ENCODE assay signal across 25 cellular contexts in the genomic region with DNA sequence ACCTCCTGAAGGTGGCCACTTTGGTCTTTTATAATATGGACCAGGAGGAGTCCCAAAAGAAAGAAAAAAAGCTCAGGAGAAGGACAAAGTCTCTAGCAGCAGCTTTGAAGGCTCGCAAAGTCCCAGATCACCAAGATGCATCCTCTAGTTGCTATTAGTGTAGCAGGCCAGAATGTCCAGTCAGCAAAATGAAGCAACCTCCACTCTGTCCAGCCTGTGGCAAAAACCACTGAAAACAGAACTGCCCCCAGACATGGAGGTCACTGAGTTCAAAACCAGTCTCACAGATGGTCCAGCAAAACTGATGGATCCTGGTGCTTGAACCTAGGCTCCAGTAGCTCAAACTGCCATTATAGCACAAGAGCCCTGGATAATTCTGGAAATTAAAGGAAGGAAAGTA. TPM values are rescaled to one million over a fixed set of nuclear protein-coding genes. Genes with fewer than 3 reads are reported as not detected.
DNase-seq lines count a peak whose midpoint lies in the region; ATAC-seq and TF ChIP-seq lines count a peak whose summit lies in the region.
"Had no signal": no experiment of that assay in that cellular context is flagged by ENCODE, and none has a peak within 500 bp of the region (broad histone marks: within the 10 kb centered on the region; RNA-seq: fewer than 3 reads in every experiment).

No MANE protein-coding gene starts in this region.

- DNase-seq in left ventricle myocardium superior (no peak), right cardiac atrium (no peak), RPMI8226 (peak; percentile 76), right lobe of liver (no peak), ascending aorta (ENCODE audit: low spot score in 2 of 2) (no peak)
- DNase-seq: Caco-2; CD8-positive, alpha-beta T cell; H9; NCI-H1092 treated with DMSO at 0.1 percent for 48 hours; NCI-H1436; NCI-H187; NCI-H2081 treated with DMSO at 0.1 percent for 48 hours; NCI-H2171; NCI-H226; NCI-H510A; NCI-H69 had no signal

- no peaks in the 10 kb centered on the region for H3K4me1 ChIP-seq in right cardiac atrium (ENCODE audit: control insufficient read depth, insufficient read depth, low read length)
- no peaks in the 10 kb centered on the region for H3K4me1 ChIP-seq in right lobe of liver
- H3K4me1 ChIP-seq in ascending aorta, result no peaks in the 10 kb centered on the region
- H3K4me1 ChIP-seq: Caco-2, SJSA1 had no signal

- 81% methylated on average over 1 of the region's 1 CpG for WGBS in right cardiac atrium
- WGBS in right lobe of liver (ENCODE audit: insufficient coverage, low coverage, low lambda C conversion rate, missing lambda C conversion rate), result no CpG with 5 or more reads among the region's 1 CpG

- H3K27ac ChIP-seq in right cardiac atrium (ENCODE audit: low read length), result no peak overlapping the region
- H3K27ac ChIP-seq in right lobe of liver, result no peak overlapping the region
- H3K27ac ChIP-seq in ascending aorta, result no peak overlapping the region
- H3K27ac ChIP-seq: KMS-11, SJSA1 had no signal

- intact Hi-C loops in left ventricle myocardium superior (cut with micrococcal nuclease), result no loop called here
- intact Hi-C loops in right cardiac atrium (cut with DNase I), result loop anchor here in 1 of 4 donors (10.0 kb wide), 1 partner anchor 198 kb away; a partner anchor contains a TSS
- intact Hi-C loops in right lobe of liver (cut with DNase I), result no loop called here
- intact Hi-C loops in ascending aorta (cut with DNase I), result no loop called here

- TF ChIP-seq CTCF in right lobe of liver (IDR thresholded peaks at IDR 0.05) (no peak), ascending aorta (IDR thresholded peaks at IDR 0.05) (no peak)

- H3K36me3 ChIP-seq in right lobe of liver, result no peaks in the 10 kb centered on the region
- no peaks in the 10 kb centered on the region for H3K36me3 ChIP-seq in ascending aorta
- H3K36me3 ChIP-seq: SJSA1 had no signal

- TF ChIP-seq POLR2A in right lobe of liver (IDR thresholded peaks at IDR 0.05), result no peak

- H3K4me3 ChIP-seq in right cardiac atrium (ENCODE audit: low read length) (no peak overlapping the region), right lobe of liver (no peak overlapping the region), ascending aorta (no peak overlapping the region)
- H3K4me3 ChIP-seq: GM12878, GM23338, SJSA1 had no signal

- H3K27me3 ChIP-seq in right cardiac atrium (ENCODE audit: control insufficient read depth, insufficient read depth) (no peaks in the 10 kb centered on the region), right lobe of liver (no peaks in the 10 kb centered on the region), ascending aorta (no peaks in the 10 kb centered on the region)
- H3K27me3 ChIP-seq: SJSA1 had no signal

- peak; percentile 49 for ATAC-seq in left ventricle myocardium superior
- no peak for ATAC-seq in right cardiac atrium
- ATAC-seq in right lobe of liver, result peak; percentile 37 to 71 (median 42)
- ATAC-seq in HG03025 (IDR thresholded peaks at IDR 0.05; ENCODE audit: low FRiP score, unreplicated experiment), result no peak
- no peak for ATAC-seq in HG03457 (IDR thresholded peaks at IDR 0.05; ENCODE audit: unreplicated experiment)
- ATAC-seq: CD8-positive, alpha-beta T cell; GM23338 had no signal

- H3K9me3 ChIP-seq in right cardiac atrium (ENCODE audit: control insufficient read depth, low read length) (no peaks in the 10 kb centered on the region), right lobe of liver (no peaks in the 10 kb centered on the region), ascending aorta (no peaks in the 10 kb centered on the region)
- H3K9me3 ChIP-seq: Caco-2, SJSA1 had no signal

RNA-seq across cellular contexts. Expression of a gene that starts 10.4 kb away (rescaled TPM):
- 3.3 TPM for total RNA-seq in left ventricle myocardium superior
- total RNA-seq in right cardiac atrium, result 1 to 10 TPM; 3.0 to 5.3 (median 4.6) TPM
- polyA plus RNA-seq in right cardiac atrium, result 1.4 TPM
- total RNA-seq in right lobe of liver, result 1 to 10 TPM; 1.9 to 9.5 (median 2.5) TPM
- total RNA-seq in ascending aorta, result 0.64 TPM
- total RNA-seq: A172, Caco-2, GM23338, H9, SJSA1 had no signal
- polyA plus RNA-seq: GM23338 had no signal

RNA-seq across cellular contexts. Expression of a gene that starts 42.9 kb away (rescaled TPM):
- total RNA-seq in left ventricle myocardium superior, result 2.2 TPM
- 1 to 10 TPM; 2.4 to 4.1 (median 2.7) TPM for total RNA-seq in right cardiac atrium
- polyA plus RNA-seq in right cardiac atrium, result 1.2 TPM
- total RNA-seq in right lobe of liver, result 10 to 100 TPM in 1 of 6 experiments, 1 to 10 TPM in 5; 1.7 to 21.9 (median 4.1) TPM
- 2.7 TPM for total RNA-seq in ascending aorta
- total RNA-seq: A172, Caco-2, H9, SJSA1 had no signal
- polyA plus RNA-seq: AG04450, GM23338 had no signal

RNA-seq across cellular contexts. Expression of a gene that starts 51.0 kb away (rescaled TPM):
- total RNA-seq in left ventricle myocardium superior, result not detected
- not detected for total RNA-seq in right cardiac atrium
- polyA plus RNA-seq in right cardiac atrium, result not detected
- not detected for total RNA-seq in right lobe of liver
- not detected for total RNA-seq in ascending aorta
- total RNA-seq: A172, Caco-2, GM12878, GM23338, H9, OCI-LY7, SJSA1 had no signal
- polyA plus RNA-seq: AG04450, GM12878, GM23338 had no signal

Comparison
In these comparisons a context has a peak if more than half of its experiments do, and no peak if none do; other contexts are left out.
1. ATAC-seq: peak in left ventricle myocardium superior (single experiment) and right lobe of liver (4 of 4); none in right cardiac atrium (0 of 2), HG03025 (single experiment) and HG03457 (single experiment).